ENCODE assay signal across 19 cellular contexts in the genomic region with DNA sequence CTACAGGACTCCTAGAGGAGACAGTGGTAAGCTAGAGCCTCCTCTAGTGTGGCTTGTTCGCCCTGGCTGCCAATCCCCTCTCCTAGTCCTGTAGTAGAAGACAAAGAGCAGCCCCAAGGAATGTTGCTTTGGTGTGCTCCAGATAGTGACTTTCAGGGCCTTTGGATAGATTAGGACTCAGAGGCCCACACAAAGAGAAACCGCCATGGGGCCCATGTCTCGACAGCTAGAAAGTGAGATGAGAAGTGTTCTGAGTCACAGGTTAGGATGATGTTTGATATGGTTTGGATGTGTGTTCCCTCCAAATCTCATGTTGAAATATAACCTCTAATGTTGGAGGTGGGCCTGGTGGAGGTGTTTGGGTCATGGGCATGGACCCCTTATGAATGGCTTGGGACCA. TPM values are rescaled to one million over a fixed set of nuclear protein-coding genes. Genes with fewer than 3 reads are reported as not detected.
DNase-seq lines count a peak whose midpoint lies in the region; ATAC-seq and TF ChIP-seq lines count a peak whose summit lies in the region.
"Had no signal": no experiment of that assay in that cellular context is flagged by ENCODE, and none has a peak within 500 bp of the region (broad histone marks: within the 10 kb centered on the region; RNA-seq: fewer than 3 reads in every experiment).

No MANE protein-coding gene starts in this region.

- H3K36me3 ChIP-seq in esophagus muscularis mucosa, result no peaks in the 10 kb centered on the region
- H3K36me3 ChIP-seq: BLaER1 had no signal

- no peaks in the 10 kb centered on the region for H3K4me1 Mint-ChIP-seq in activated CD4-positive, alpha-beta T cell treated with anti-CD3 and anti-CD28 coated beads for 36 hours
- H3K4me1 Mint-ChIP-seq: B cell; CD4-positive, CD25-positive, alpha-beta regulatory T cell had no signal

- H3K27ac ChIP-seq in esophagus muscularis mucosa (replicated peaks in 1 of 4) (no peak overlapping the region), substantia nigra (ENCODE audit: low read depth, low read length, poor library complexity, severe bottlenecking) (no peak overlapping the region)
- H3K27ac ChIP-seq: 22Rv1, BLaER1, C4-2B, GM23248 had no signal

- H3K9me3 Mint-ChIP-seq in activated CD4-positive, alpha-beta T cell treated with anti-CD3 and anti-CD28 coated beads for 36 hours (ENCODE audit: low read depth), result no peaks in the 10 kb centered on the region
- H3K9me3 Mint-ChIP-seq: CD8-positive, alpha-beta T cell had no signal

- no peak for TF ChIP-seq POLR2A in esophagus muscularis mucosa (IDR thresholded peaks at IDR 0.05; ENCODE audit: low read depth)

- peak; percentile 31 for DNase-seq in activated CD4-positive, alpha-beta T cell treated with anti-CD3 and anti-CD28 coated beads for 36 hours
- no peak for DNase-seq in activated CD4-positive, alpha-beta T cell treated with anti-CD3 and anti-CD28 coated beads for 1 hour
- DNase-seq in stimulated activated CD4-positive, alpha-beta T cell treated with anti-CD3 and anti-CD28 coated beads, Interleukin-15, amount 100 ng/mL, for 24 hours, result peak; percentile 4
- DNase-seq in stimulated activated CD4-positive, alpha-beta T cell treated with anti-CD3 and anti-CD28 coated beads, Interleukin-4, amount 100 ng/mL, for 4 hours, result no peak
- DNase-seq in esophagus muscularis mucosa (ENCODE audit: extremely low spot score), result peak; percentile 89
- no peak for DNase-seq in substantia nigra (lab: John Stamatoyannopoulos, UW)
- no peak for DNase-seq in NCI-H1417 treated with DMSO at 0.1 percent for 48 hours (lab: John Stamatoyannopoulos, UW)
- DNase-seq: Caco-2; CD4-positive, CD25-positive, alpha-beta regulatory T cell; CD8-positive, alpha-beta T cell; DMS153; DND-41; GM23248; H7; HCEC 1CT had no signal

- WGBS in esophagus muscularis mucosa, result 94% methylated on average over 3 of the region's 3 CpGs

- H3K27me3 Mint-ChIP-seq in activated CD4-positive, alpha-beta T cell treated with anti-CD3 and anti-CD28 coated beads for 36 hours, result no peaks in the 10 kb centered on the region

- H3K27me3 ChIP-seq in esophagus muscularis mucosa, result no peaks in the 10 kb centered on the region
- H3K27me3 ChIP-seq: BLaER1 had no signal

- POLR2A ChIA-PET in activated CD4-positive, alpha-beta T cell treated with anti-CD3 and anti-CD28 coated beads for 36 hours (lab: Charles Lee), result no interaction called here

- intact Hi-C loops in activated CD4-positive, alpha-beta T cell treated with anti-CD3 and anti-CD28 coated beads for 36 hours (cut with DNase I, micrococcal nuclease), result no loop called here
- intact Hi-C loops in esophagus muscularis mucosa (cut with DNase I), result no loop called here

- no peaks in the 10 kb centered on the region for H3K36me3 Mint-ChIP-seq in activated CD4-positive, alpha-beta T cell treated with anti-CD3 and anti-CD28 coated beads for 36 hours (ENCODE audit: low read depth)
- H3K36me3 Mint-ChIP-seq: CD4-positive, CD25-positive, alpha-beta regulatory T cell; CD8-positive, alpha-beta T cell had no signal

- H3K4me3 Mint-ChIP-seq in activated CD4-positive, alpha-beta T cell treated with anti-CD3 and anti-CD28 coated beads for 36 hours, result no peak overlapping the region
- H3K4me3 Mint-ChIP-seq: B cell; CD4-positive, CD25-positive, alpha-beta regulatory T cell; CD8-positive, alpha-beta T cell had no signal

- no peaks in the 10 kb centered on the region for H3K9me3 ChIP-seq in esophagus muscularis mucosa
- H3K9me3 ChIP-seq: BLaER1, Caco-2 had no signal

- no peak overlapping the region for H3K27ac Mint-ChIP-seq in activated CD4-positive, alpha-beta T cell treated with anti-CD3 and anti-CD28 coated beads for 36 hours
- H3K27ac Mint-ChIP-seq: B cell; CD8-positive, alpha-beta T cell had no signal

- CTCF ChIA-PET in activated CD4-positive, alpha-beta T cell treated with anti-CD3 and anti-CD28 coated beads for 36 hours (lab: Charles Lee), result no interaction called here

- H3K4me1 ChIP-seq in esophagus muscularis mucosa, result peaks cover 0 to 7% (median 5%) of the 10 kb centered on the region in 4 donors
- H3K4me1 ChIP-seq: BLaER1 had no signal

- no peak for TF ChIP-seq CTCF in esophagus muscularis mucosa (IDR thresholded peaks at IDR 0.05)

- no peak overlapping the region for H3K4me3 ChIP-seq in esophagus muscularis mucosa
- H3K4me3 ChIP-seq: BLaER1, GM23248 had no signal

- ATAC-seq in activated CD4-positive, alpha-beta T cell treated with anti-CD3 and anti-CD28 coated beads for 36 hours, result peak; percentile 77
- ATAC-seq: CD8-positive, alpha-beta T cell had no signal

- TF ChIP-seq EP300 in esophagus muscularis mucosa (IDR thresholded peaks at IDR 0.05), result no peak

RNA-seq across cellular contexts. Expression of a gene that starts 51.8 kb away (rescaled TPM):
- total RNA-seq in activated CD4-positive, alpha-beta T cell treated with anti-CD3 and anti-CD28 coated beads for 36 hours, result 1 to 10 TPM; 2.4 to 2.6 TPM
- 10 to 100 TPM; 50.5 to 94.5 (median 78.3) TPM for total RNA-seq in esophagus muscularis mucosa
- total RNA-seq: CD8-positive, alpha-beta T cell had no signal

Comparison
In these comparisons a context has a peak if more than half of its experiments do, and no peak if none do; other contexts are left out.
1. DNase-seq: peak in activated CD4-positive, alpha-beta T cell treated with anti-CD3 and anti-CD28 coated beads for 36 hours (single experiment), stimulated activated CD4-positive, alpha-beta T cell treated with anti-CD3 and anti-CD28 coated beads, Interleukin-15, amount 100 ng/mL, for 24 hours (single experiment) and esophagus muscularis mucosa (single experiment); none in activated CD4-positive, alpha-beta T cell treated with anti-CD3 and anti-CD28 coated beads for 1 hour (single experiment), stimulated activated CD4-positive, alpha-beta T cell treated with anti-CD3 and anti-CD28 coated beads, Interleukin-4, amount 100 ng/mL, for 4 hours (0 of 2), substantia nigra (0 of 49) and NCI-H1417 treated with DMSO at 0.1 percent for 48 hours (single experiment).
2. RNA of a gene that starts 51.8 kb away (total RNA-seq): 50.5 to 94.5 TPM in esophagus muscularis mucosa; 2.4 to 2.6 TPM in activated CD4-positive, alpha-beta T cell treated with anti-CD3 and anti-CD28 coated beads for 36 hours; every median in the first group is over 10 times any median in the second.